Comparison of ENCODE assay signal across 8 cellular contexts in genomic region chr7:101244385-101245146, GRCh38. TPM values are rescaled to one million over a fixed set of nuclear protein-coding genes. Genes with fewer than 3 reads are reported as not detected.
DNase-seq lines count a peak whose midpoint lies in the region; ATAC-seq, FAIRE-seq and TF ChIP-seq lines count a peak whose summit lies in the region.

FIS1 (minus strand) TSS chr7:101245081; CDS start chr7:101245004, 77 bp downstream.

- H3K4me1 ChIP-seq in BLaER1 (peaks cover 60% of the 10 kb centered on the region), colonic mucosa (peaks cover 6% of the 10 kb centered on the region)

- H3K4me2 ChIP-seq in BLaER1: peak within 1 kb of the TSS; percentile 86

- H4K20me1 ChIP-seq in BLaER1: peaks cover 26% of the 10 kb centered on the region; the same call in 1 of the 2 replicates

- FAIRE-seq in GM19239 (lab: Jason Lieb, UNC): peak; percentile 91

- H3K36me3 ChIP-seq in BLaER1 (peaks cover 71% of the 10 kb centered on the region), colonic mucosa (no peaks in the 10 kb centered on the region)

- peak; percentile 87 for DNase-seq in GM19239 (ENCODE audit: insufficient read length, low spot score)
- DNase-seq in NCI-H524 treated with DMSO at 0.1 percent for 48 hours (lab: John Stamatoyannopoulos, UW): peak; percentile 63
- peak; percentile 96 for DNase-seq in activated CD4-positive, alpha-beta T cell treated with anti-CD3 and anti-CD28 coated beads for 48 hours
- DNase-seq in colonic mucosa: peak; percentile 93
- DNase-seq in left kidney (ENCODE audit: low read depth, low spot score): peak; percentile 97
- DNase-seq in stimulated activated CD4-positive, alpha-beta T cell treated with anti-CD3 and anti-CD28 coated beads, Interleukin-2, amount 100 ng/mL, for 24 hours: peak; percentile 94 to 96

- peak within 1 kb of the TSS; percentile 89 for H3K27ac ChIP-seq in BLaER1
- peak within 1 kb of the TSS; percentile 93 for H3K27ac ChIP-seq in colonic mucosa

- peak; percentile 91 for TF ChIP-seq CTCF in colonic mucosa (IDR thresholded peaks at IDR 0.05)

- no peaks in the 10 kb centered on the region for H3K27me3 ChIP-seq in BLaER1
- H3K27me3 ChIP-seq in colonic mucosa: no peaks in the 10 kb centered on the region

- peak; percentile 71 for ATAC-seq in HG03457 (IDR thresholded peaks at IDR 0.05; ENCODE audit: unreplicated experiment)

- H3K4me3 ChIP-seq in BLaER1 (peak within 1 kb of the TSS; percentile 79), colonic mucosa (peak within 1 kb of the TSS; percentile 74)

- intact Hi-C loops in colonic mucosa (cut with DNase I): no loop called here

- peak within 1 kb of the TSS; percentile 85 for H3K9ac ChIP-seq in BLaER1
- peak within 1 kb of the TSS; percentile 82 to 89 for H3K9ac ChIP-seq in colonic mucosa (ENCODE audit: low read depth in 2 of 2, low read length in 2 of 2)

- H3K9me3 ChIP-seq in BLaER1: no peaks in the 10 kb centered on the region
- no peaks in the 10 kb centered on the region for H3K9me3 ChIP-seq in colonic mucosa

RNA-seq across cellular contexts. Expression of gene FIS1, which starts in this region (rescaled TPM):
- 100 to 1,000 TPM; 132 to 148 TPM for total RNA-seq in colonic mucosa

Comparison
In these comparisons a context has a peak if more than half of its experiments do, and no peak if none do; other contexts are left out.
1. Peak in every context shown above with its lines: DNase-seq, ATAC-seq, H3K4me3 ChIP-seq and H3K27ac ChIP-seq.